ENCODE assay signal across 1 cellular context in the genomic region with DNA sequence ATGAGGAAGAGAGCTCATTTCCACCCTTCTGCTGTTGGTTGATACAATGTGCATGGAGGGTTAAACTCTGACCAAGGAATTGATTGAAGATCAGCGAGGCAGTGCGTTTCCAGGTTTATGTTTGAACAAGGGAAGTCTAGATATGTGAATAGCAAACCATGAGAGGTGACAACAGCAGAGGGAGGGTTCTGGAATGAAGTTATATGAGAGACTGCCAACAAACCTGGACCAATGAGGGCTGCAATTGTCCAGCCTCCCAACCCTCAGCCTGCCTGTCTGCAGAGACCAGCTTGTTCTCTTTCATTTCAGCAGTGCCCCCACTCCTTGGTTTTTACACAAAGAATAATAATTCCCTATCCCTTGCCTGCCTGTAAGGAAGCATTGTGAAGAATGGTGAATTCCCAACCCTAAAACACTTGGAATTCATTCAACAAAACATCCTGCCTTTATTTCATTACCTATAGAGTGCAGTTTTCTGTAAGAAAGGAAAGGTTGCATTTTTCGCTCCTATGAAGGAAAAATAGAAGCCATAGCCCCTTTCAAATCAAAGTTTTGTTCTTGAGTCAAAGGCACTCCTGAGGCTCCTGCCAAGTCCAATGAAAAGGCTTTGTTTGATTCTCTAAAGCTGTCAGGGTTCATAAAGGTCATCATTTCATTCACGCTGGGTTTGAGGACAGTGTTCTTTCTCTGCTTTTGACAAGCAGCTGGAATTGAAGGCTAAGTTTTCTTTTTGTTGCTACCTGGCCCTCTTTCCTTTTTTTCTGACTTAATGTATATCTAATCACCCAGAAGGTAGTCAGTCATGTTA.
TF ChIP-seq lines count a peak whose summit lies in the region.

No MANE protein-coding gene starts in this region.

TF ChIP-seq in endothelial cell of umbilical vein, 7 proteins besides CTCF, POLR2A, EP300 and RAD21:
- TF ChIP-seq EZH2 (IDR thresholded peaks at IDR 0.05; ENCODE audit: borderline replicate concordance, low read depth, low read length, severe bottlenecking) (no peak), GATA2 (IDR thresholded peaks at IDR 0.05; ENCODE audit: insufficient read depth, insufficient read length, low read depth, low read length) (no peak), POLR2AphosphoS5 (IDR thresholded peaks at IDR 0.05; ENCODE audit: insufficient read depth, low read depth, low read length) (no peak), JUN (IDR thresholded peaks at IDR 0.05; ENCODE audit: borderline replicate concordance, insufficient read depth, insufficient read length, low read depth) (no peak), MYC (IDR thresholded peaks at IDR 0.05; ENCODE audit: low read depth, low read length) (no peak), FOS (IDR thresholded peaks at IDR 0.05; ENCODE audit: borderline replicate concordance, insufficient read depth, low read length) (no peak)
- TF ChIP-seq, protein P1, sequence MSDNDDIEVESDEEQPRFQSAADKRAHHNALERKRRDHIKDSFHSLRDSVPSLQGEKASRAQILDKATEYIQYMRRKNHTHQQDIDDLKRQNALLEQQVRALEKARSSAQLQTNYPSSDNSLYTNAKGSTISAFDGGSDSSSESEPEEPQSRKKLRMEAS (IDR thresholded peaks at IDR 0.05; ENCODE audit: insufficient read depth, insufficient read length), result no peak
